Comparison of ENCODE assay signal across 6 cellular contexts in genomic region chr12:55816876-55817351, GRCh38. TPM values are rescaled to one million over a fixed set of nuclear protein-coding genes. Genes with fewer than 3 reads are reported as not detected.
DNase-seq lines count a peak whose midpoint lies in the region; ATAC-seq and TF ChIP-seq lines count a peak whose summit lies in the region.

No MANE protein-coding gene starts in this region.

- peaks cover 4 to 50% (median 34%) of the 10 kb centered on the region in 12 donors for H3K4me1 ChIP-seq in heart left ventricle
- H3K4me1 ChIP-seq in right atrium auricular region = peaks cover 0 to 54% of the 10 kb centered on the region in 2 donors
- peaks cover 3 to 10% of the 10 kb centered on the region in 2 donors for H3K4me1 ChIP-seq in uterus

- H3K27me3 ChIP-seq in heart left ventricle (no peaks in the 10 kb centered on the region), right atrium auricular region (no peaks in the 10 kb centered on the region), uterus (no peaks in the 10 kb centered on the region)

- no peaks in the 10 kb centered on the region for H3K9me3 ChIP-seq in heart left ventricle
- no peaks in the 10 kb centered on the region for H3K9me3 ChIP-seq in right atrium auricular region
- no peaks in the 10 kb centered on the region for H3K9me3 ChIP-seq in uterus

- H3K27ac ChIP-seq in heart left ventricle = peak overlapping the region; percentile 51 to 92 (median 84)
- H3K27ac ChIP-seq in right atrium auricular region = peak overlapping the region; percentile 88 to 90
- H3K27ac ChIP-seq in uterus = peak overlapping the region; percentile 81 to 87

- no peak for DNase-seq in heart left ventricle
- no peak for DNase-seq in Right ventricle myocardium superior
- DNase-seq in right atrium auricular region (ENCODE audit: low spot score) = no peak
- DNase-seq in uterus = no peak
- no peak for DNase-seq in NCI-H1436 (lab: John Stamatoyannopoulos, UW)
- no peak for DNase-seq in anterior cingulate cortex (lab: John Stamatoyannopoulos, UW)

- intact Hi-C loops in heart left ventricle (cut with DNase I) (loop anchor here in 7 of 10 donors (1.0 to 10.0 kb wide), 8 partner anchors 12 to 225 kb away; partner anchors contain the start of genes PYM1 (in 2 of the 7), DNAJC14 (in 1 of the 7), GDF11 (in 1 of the 7) and RAB5B (in 1 of the 7)), Right ventricle myocardium superior (cut with DNase I) (no loop called here), uterus (cut with DNase I; ENCODE audit: low total_unique reads) (loop anchor here (10.0 kb wide), 1 partner anchor 72 kb away; the partner anchor contains the start of gene GDF11)

- TF ChIP-seq CTCF in heart left ventricle (IDR thresholded peaks at IDR 0.05) = no peak
- TF ChIP-seq CTCF in right atrium auricular region (IDR thresholded peaks at IDR 0.05) = no peak
- TF ChIP-seq CTCF in uterus (IDR thresholded peaks at IDR 0.05) = no peak

- WGBS in heart left ventricle, 4 donors = 0 to 1% (median 1%) methylated on average over 14 of the region's 14 CpGs

- TF ChIP-seq POLR2A in heart left ventricle (IDR thresholded peaks at IDR 0.05) (no peak), uterus (IDR thresholded peaks at IDR 0.05) (no peak)

- H3K4me3 ChIP-seq in heart left ventricle (peak overlapping the region; percentile 50 to 95 (median 74)), right atrium auricular region (peak overlapping the region; percentile 84 to 91), uterus (peak overlapping the region; percentile 57 to 91)

- H3K36me3 ChIP-seq in heart left ventricle (peaks cover 0 to 67% (median 48%) of the 10 kb centered on the region in 9 donors), right atrium auricular region (peaks cover 37% of the 10 kb centered on the region), uterus (no peaks in the 10 kb centered on the region)

- ATAC-seq in heart left ventricle = no peak
- no peak for ATAC-seq in Right ventricle myocardium superior (ENCODE audit: poor library complexity)

RNA-seq across cellular contexts. Expression of gene SARNP, which starts 0.6 kb away (rescaled TPM):
- 10 to 100 TPM; 47.2 to 69.3 (median 54.0) TPM for total RNA-seq in heart left ventricle
- 100 to 1,000 TPM; 118 to 138 TPM for polyA plus RNA-seq in heart left ventricle
- 48.0 TPM for total RNA-seq in Right ventricle myocardium superior
- total RNA-seq in right atrium auricular region = 10 to 100 TPM; 61.4 to 70.8 TPM
- 100 to 1,000 TPM in 1 of 4 donors, 10 to 100 TPM in 3; 45.9 to 106 (median 66.6) TPM for total RNA-seq in uterus

RNA-seq across cellular contexts. Expression of gene ORMDL2, which starts 0.9 kb away (rescaled TPM):
- total RNA-seq in heart left ventricle (10 to 100 TPM in 8 of 9 donors, 1 to 10 TPM in 1; 9.6 to 42.3 (median 22.2) TPM), Right ventricle myocardium superior (11.6 TPM), right atrium auricular region (10 to 100 TPM in 1 of 2 donors, 1 to 10 TPM in 1; 6.5 to 17.1 TPM), uterus (10 to 100 TPM in 1 of 4 donors, 1 to 10 TPM in 3; 1.3 to 38.6 (median 7.5) TPM)
- polyA plus RNA-seq in heart left ventricle = 10 to 100 TPM; 31.4 to 61.9 TPM

RNA-seq across cellular contexts. Expression of gene DNAJC14, which starts 12.5 kb away (rescaled TPM):
- 10 to 100 TPM; 13.9 to 41.7 (median 19.8) TPM for total RNA-seq in heart left ventricle
- 10 to 100 TPM in 1 of 2 donors, 1 to 10 TPM in 1; 9.4 to 31.7 TPM for polyA plus RNA-seq in heart left ventricle
- total RNA-seq in Right ventricle myocardium superior = 17.2 TPM
- total RNA-seq in right atrium auricular region = 10 to 100 TPM; 23.4 to 35.0 TPM
- 100 to 1,000 TPM in 1 of 4 donors, 10 to 100 TPM in 2, 1 to 10 TPM in 1; 4.1 to 100 (median 40.2) TPM for total RNA-seq in uterus

RNA-seq across cellular contexts. Expression of gene MMP19, which starts 25.8 kb away (rescaled TPM):
- total RNA-seq in heart left ventricle (10 to 100 TPM in 1 of 9 donors, 1 to 10 TPM in 7, under 1 TPM in 1; 0.48 to 16.1 (median 2.8) TPM), Right ventricle myocardium superior (3.4 TPM), right atrium auricular region (1 to 10 TPM; 5.0 to 7.7 TPM), uterus (10 to 100 TPM in 2 of 4 donors, 1 to 10 TPM in 2; 5.6 to 36.6 (median 11.4) TPM)
- polyA plus RNA-seq in heart left ventricle = 1 to 10 TPM; 1.5 to 4.7 TPM
